In genomic region chr6:37547564-37548061, GRCh38 we compare ENCODE assay signal across 1 cellular context.
TF ChIP-seq lines count a peak whose summit lies in the region.

No MANE protein-coding gene starts in this region.

TF ChIP-seq in SK-N-SH treated with all-trans-retinoic acid at 6 μM for 48 hours, 23 proteins besides CTCF, POLR2A, EP300 and RAD21 (continued from another document):
- TF ChIP-seq TSHZ2 (CRISPR knock-in tag; IDR thresholded peaks at IDR 0.05), result no peak
- no peak for TF ChIP-seq CSDC2 (CRISPR knock-in tag; IDR thresholded peaks at IDR 0.05)
- TF ChIP-seq BACH2 (CRISPR knock-in tag; IDR thresholded peaks at IDR 0.05; ENCODE audit: borderline replicate concordance), result no peak
- TF ChIP-seq TOX (CRISPR knock-in tag; IDR thresholded peaks at IDR 0.05; ENCODE audit: borderline replicate concordance), result no peak
- no peak for TF ChIP-seq ZC3H10 (CRISPR knock-in tag; IDR thresholded peaks at IDR 0.05)
- TF ChIP-seq ARNTL (CRISPR knock-in tag; IDR thresholded peaks at IDR 0.05; ENCODE audit: borderline replicate concordance, low read depth), result no peak
- TF ChIP-seq ZNF8 (CRISPR knock-in tag; IDR thresholded peaks at IDR 0.05), result no peak
